In genomic region chr4:42464550-42465124, GRCh38 we compare ENCODE assay signal across 26 cellular contexts.
A peak's percentile ranks its signal among the peaks of the same experiment; 100 is the strongest.
DNase-seq lines count a peak whose midpoint lies in the region; ATAC-seq, FAIRE-seq and TF ChIP-seq lines count a peak whose summit lies in the region.
"Had no signal": no experiment of that assay in that cellular context is flagged by ENCODE, and none has a peak within 500 bp of the region (broad histone marks: within the 10 kb centered on the region; RNA-seq: fewer than 3 reads in every experiment).

No MANE protein-coding gene starts in this region.

- TF ChIP-seq CTCF in IMR-90 (conservative IDR thresholded peaks at IDR 0.05; ENCODE audit: low read depth, low read length): no peak
- no peak for TF ChIP-seq CTCF in astrocyte (IDR thresholded peaks at IDR 0.05; ENCODE audit: insufficient read depth, low read depth, low read length)
- TF ChIP-seq CTCF in Caco-2 (IDR thresholded peaks at IDR 0.05; ENCODE audit: insufficient read depth in 1 of 2, low read depth in 1 of 2, low read length in 1 of 2, severe bottlenecking in 1 of 2, unreplicated experiment in 1 of 2): no peak

- no peak overlapping the region for H3K56ac ChIP-seq in IMR-90 (ENCODE audit: extremely low read depth, insufficient read depth, low read length)

- H3K27ac Mint-ChIP-seq in astrocyte (ENCODE audit: unreplicated experiment) (no peak overlapping the region), Caco-2 (ENCODE audit: unreplicated experiment) (no peak overlapping the region)
- H3K27ac Mint-ChIP-seq: CD4-positive, CD25-positive, alpha-beta regulatory T cell; H9 had no signal

- H3K9me3 ChIP-seq in IMR-90 (ENCODE audit: control insufficient read depth, insufficient read depth, low read length): no peaks in the 10 kb centered on the region
- no peaks in the 10 kb centered on the region for H3K9me3 ChIP-seq in astrocyte (ENCODE audit: insufficient read depth, low read depth, low read length)
- H3K9me3 ChIP-seq in trophoblast cell (ENCODE audit: insufficient read depth, low read depth, low read length): no peaks in the 10 kb centered on the region
- H3K9me3 ChIP-seq in Caco-2: no peaks in the 10 kb centered on the region

- H3K4me2 ChIP-seq in IMR-90 (ENCODE audit: low read depth, low read length) (no peak overlapping the region), astrocyte (ENCODE audit: low read length) (no peak overlapping the region), trophoblast cell (ENCODE audit: low read length) (no peak overlapping the region)
- H3K4me2 ChIP-seq: BLaER1 had no signal

- H3K36me3 Mint-ChIP-seq in astrocyte (ENCODE audit: low read depth, unreplicated experiment) (no peaks in the 10 kb centered on the region), Caco-2 (ENCODE audit: insufficient read depth, unreplicated experiment) (peaks cover 18% of the 10 kb centered on the region)

- TF ChIP-seq RAD21 in IMR-90 (IDR thresholded peaks at IDR 0.05; ENCODE audit: low read length): no peak

- H2BK12ac ChIP-seq in trophoblast cell (ENCODE audit: low read length): no peak overlapping the region

- CTCF ChIA-PET in IMR-90 (lab: Yijun Ruan, JAX) (interaction anchor here (0.9 to 1.0 kb wide), 2 partner anchors 11 to 55 kb away, joined by 3 to 4 read pairs; no protein-coding TSS in a partner anchor), Caco-2 (lab: Charles Lee) (no interaction called here)

- WGBS in IMR-90 (ENCODE audit: extremely low coverage in 2 of 2, insufficient read length in 1 of 2), 2 experiments: 63% methylated on average over 3 of the region's 8 CpGs; no CpG with 5 or more reads in 1 of the 2 experiments
- WGBS in trophoblast cell (ENCODE audit: extremely low coverage, insufficient coverage, insufficient read length): no CpG with 5 or more reads among the region's 8 CpGs

- no peak overlapping the region for H2AK9ac ChIP-seq in IMR-90 (replicated peaks; ENCODE audit: low read depth, low read length, poor library complexity)

- no peak overlapping the region for H2BK120ac ChIP-seq in IMR-90 (ENCODE audit: low read depth, low read length)
- no peak overlapping the region for H2BK120ac ChIP-seq in trophoblast cell (ENCODE audit: insufficient read depth, low read length, poor library complexity)

- no peaks in the 10 kb centered on the region for H3K9me1 ChIP-seq in IMR-90 (ENCODE audit: insufficient read depth, low read length)

- H3K9ac ChIP-seq in IMR-90 (ENCODE audit: low read depth, low read length) (no peak overlapping the region), astrocyte (ENCODE audit: low read length) (no peak overlapping the region), trophoblast cell (ENCODE audit: low read length) (no peak overlapping the region)
- H3K9ac ChIP-seq: BLaER1 had no signal

- H3K23ac ChIP-seq in IMR-90 (ENCODE audit: low read depth, low read length) (no peak overlapping the region), trophoblast cell (ENCODE audit: low read length) (no peak overlapping the region)

- DNase-seq in IMR-90: peak; percentile 10
- peak; percentile 40 for DNase-seq in astrocyte (ENCODE audit: low read depth)
- DNase-seq in trophoblast cell: peak; percentile 46 to 49
- DNase-seq in activated CD8-positive, alpha-beta memory T cell treated with anti-CD3 and anti-CD28 coated beads, Interleukin-2, amount 50 U/mL, for 4 hours: no peak
- no peak for DNase-seq in Caco-2
- DNase-seq: CD4-positive, CD25-positive, alpha-beta regulatory T cell; DMS53; H9; KBM-7; NCI-H1048; NCI-H1417 treated with DMSO at 0.1 percent for 48 hours; NCI-H1694 treated with DMSO at 0.1 percent for 48 hours; NCI-H2081; NCI-H2171; NCI-H226; NCI-H510A; NCI-H69; SHP77 treated with DMSO at 0.1 percent for 48 hours had no signal

- H3K79me2 ChIP-seq in astrocyte (ENCODE audit: insufficient read depth, low read length) (no peaks in the 10 kb centered on the region), trophoblast cell (ENCODE audit: control insufficient read depth, insufficient read depth, low read length, poor library complexity) (no peaks in the 10 kb centered on the region)

- H3K4me1 Mint-ChIP-seq in astrocyte (ENCODE audit: low read depth, unreplicated experiment) (no peaks in the 10 kb centered on the region), Caco-2 (ENCODE audit: low read depth, unreplicated experiment) (no peaks in the 10 kb centered on the region)

- in situ Hi-C loops in IMR-90 (cut with MboI; ENCODE audit: low sequenced_read_pairs): no loop called here

- no peaks in the 10 kb centered on the region for H3K27me3 ChIP-seq in IMR-90 (ENCODE audit: control insufficient read depth, insufficient read depth, low read length)
- H3K27me3 ChIP-seq in astrocyte (ENCODE audit: insufficient read depth, low read length): no peaks in the 10 kb centered on the region
- H3K27me3 ChIP-seq in trophoblast cell (ENCODE audit: insufficient read depth, low read length): no peaks in the 10 kb centered on the region
- no peaks in the 10 kb centered on the region for H3K27me3 ChIP-seq in Caco-2 (replicated peaks; ENCODE audit: control insufficient read depth, insufficient read depth, low read length)
- H3K27me3 ChIP-seq: BLaER1 had no signal

- no peak overlapping the region for H2BK20ac ChIP-seq in IMR-90 (ENCODE audit: low read depth, low read length)

- H3K4me1 ChIP-seq in IMR-90 (ENCODE audit: control insufficient read depth, insufficient read depth, low read length) (no peaks in the 10 kb centered on the region), astrocyte (ENCODE audit: insufficient read depth, low read length) (no peaks in the 10 kb centered on the region), trophoblast cell (ENCODE audit: control insufficient read depth in 1 of 2, insufficient read depth in 2 of 2, low read length in 2 of 2) (no peaks in the 10 kb centered on the region), Caco-2 (peaks cover 4% of the 10 kb centered on the region; the same call in 1 of the 2 replicates)
- H3K4me1 ChIP-seq: BLaER1 had no signal

- FAIRE-seq in astrocyte (lab: Jason Lieb, UNC): no peak
- peak; percentile 13 for FAIRE-seq in islet of Langerhans (lab: Jason Lieb, UNC)
- FAIRE-seq: GM18507, HTR-8/SVneo had no signal

- no peaks in the 10 kb centered on the region for H3K36me3 ChIP-seq in IMR-90 (ENCODE audit: control insufficient read depth, insufficient read depth, low read length)
- no peaks in the 10 kb centered on the region for H3K36me3 ChIP-seq in astrocyte (ENCODE audit: insufficient read depth, low read length)
- H3K36me3 ChIP-seq in trophoblast cell (ENCODE audit: control insufficient read depth in 1 of 2, insufficient read depth in 2 of 2, low read length in 2 of 2): no peaks in the 10 kb centered on the region
- H3K36me3 ChIP-seq in Caco-2 (ENCODE audit: control insufficient read depth, insufficient read depth, low read length): no peaks in the 10 kb centered on the region; the same call in 1 of the 2 replicates

- H3K4ac ChIP-seq in IMR-90 (ENCODE audit: low read depth, low read length) (no peak overlapping the region), trophoblast cell (ENCODE audit: low read depth, low read length) (no peak overlapping the region)

- no peak overlapping the region for H4K5ac ChIP-seq in IMR-90 (ENCODE audit: low read depth, low read length)

- H3K9me3 Mint-ChIP-seq in astrocyte (ENCODE audit: unreplicated experiment): peaks cover 2% of the 10 kb centered on the region
- H3K9me3 Mint-ChIP-seq in Caco-2 (ENCODE audit: unreplicated experiment): no peaks in the 10 kb centered on the region

- H3K4me3 ChIP-seq in IMR-90 (ENCODE audit: insufficient read depth, low read depth, low read length) (no peak overlapping the region), astrocyte (ENCODE audit: insufficient read depth, low read depth, low read length) (no peak overlapping the region), trophoblast cell (ENCODE audit: low read depth, low read length) (no peak overlapping the region), Caco-2 (ENCODE audit: low read depth, low read length) (no peak overlapping the region)
- H3K4me3 ChIP-seq: BLaER1, SK-N-MC had no signal

- H3K4me3 Mint-ChIP-seq in astrocyte (ENCODE audit: unreplicated experiment): no peak overlapping the region
- H3K4me3 Mint-ChIP-seq in Caco-2 (ENCODE audit: unreplicated experiment): no peak overlapping the region
- H3K4me3 Mint-ChIP-seq: CD4-positive, CD25-positive, alpha-beta regulatory T cell; H9 had no signal

- BruUV-seq in IMR-90 (replicated peaks; lab: Mats Ljungman, UMichigan): no TSS peak
- BruUV-seq in Caco-2 (replicated peaks; lab: Mats Ljungman, UMichigan): no TSS peak

- H4K8ac ChIP-seq in IMR-90 (ENCODE audit: low read depth in 2 of 2, low read length in 2 of 2): no peak overlapping the region
- H4K8ac ChIP-seq in trophoblast cell (ENCODE audit: low read depth, low read length): no peak overlapping the region

- H3K79me1 ChIP-seq in IMR-90 (ENCODE audit: low read depth in 1 of 2, low read length in 2 of 2): no peaks in the 10 kb centered on the region
- H3K79me1 ChIP-seq in trophoblast cell (ENCODE audit: low read length): no peaks in the 10 kb centered on the region

- no peak overlapping the region for H4K91ac ChIP-seq in IMR-90 (ENCODE audit: insufficient read depth, low read depth, low read length)
- H4K91ac ChIP-seq in trophoblast cell (ENCODE audit: low read depth, low read length): no peak overlapping the region

- H3K27me3 Mint-ChIP-seq in astrocyte (ENCODE audit: low read depth, unreplicated experiment) (no peaks in the 10 kb centered on the region), Caco-2 (ENCODE audit: insufficient read depth, unreplicated experiment) (no peaks in the 10 kb centered on the region)
- H3K27me3 Mint-ChIP-seq: CD4-positive, CD25-positive, alpha-beta regulatory T cell had no signal

- H2AFZ ChIP-seq in IMR-90 (replicated peaks; ENCODE audit: low read length, poor library complexity): no peak overlapping the region
- no peak overlapping the region for H2AFZ ChIP-seq in astrocyte (ENCODE audit: low read depth, low read length)
- no peak overlapping the region for H2AFZ ChIP-seq in trophoblast cell (ENCODE audit: insufficient read depth, low read length, poor library complexity)

- POLR2A ChIA-PET in IMR-90 (lab: Charles Lee; ENCODE audit: unreplicated experiment): no interaction called here
- POLR2A ChIA-PET in Caco-2 (lab: Charles Lee): no interaction called here

- no peak for TF ChIP-seq POLR2A in IMR-90 (IDR thresholded peaks at IDR 0.05; ENCODE audit: low read depth, low read length)

- no peak overlapping the region for H2BK5ac ChIP-seq in IMR-90 (ENCODE audit: low read depth, low read length, poor library complexity, severe bottlenecking)
- H2BK5ac ChIP-seq in trophoblast cell (ENCODE audit: low read depth, low read length, poor library complexity): no peak overlapping the region

- H3K18ac ChIP-seq in IMR-90 (ENCODE audit: low read depth, low read length) (no peak overlapping the region), trophoblast cell (ENCODE audit: low read length) (no peak overlapping the region)

- H4K12ac ChIP-seq in trophoblast cell (ENCODE audit: low read depth, low read length): no peak overlapping the region

- no peak overlapping the region for H3K27ac ChIP-seq in IMR-90 (ENCODE audit: insufficient read depth, low read length)
- H3K27ac ChIP-seq in astrocyte (ENCODE audit: low read depth, low read length): no peak overlapping the region
- no peak overlapping the region for H3K27ac ChIP-seq in trophoblast cell (ENCODE audit: low read depth, low read length)
- H3K27ac ChIP-seq: BLaER1, RWPE1, SK-N-MC had no signal

- no peak overlapping the region for H2AK5ac ChIP-seq in IMR-90 (ENCODE audit: low read depth, low read length)
- no peak overlapping the region for H2AK5ac ChIP-seq in trophoblast cell (ENCODE audit: low read length)

- dilution Hi-C loops in IMR-90 (cut with HindIII; ENCODE audit: low sequenced_read_pairs, unreplicated experiment): no loop called here

- intact Hi-C loops in IMR-90 (cut with micrococcal nuclease): no loop called here
- intact Hi-C loops in Caco-2 (cut with micrococcal nuclease; ENCODE audit: unreplicated experiment): loop anchor here (5.0 kb wide), 1 partner anchor 62 kb away; no protein-coding TSS in a partner anchor

- H3K14ac ChIP-seq in IMR-90 (replicated peaks; ENCODE audit: low read depth, low read length) (no peak overlapping the region), trophoblast cell (ENCODE audit: low read length) (no peak overlapping the region)

- H4K20me1 ChIP-seq in IMR-90 (ENCODE audit: insufficient read depth, low read length) (no peaks in the 10 kb centered on the region), astrocyte (ENCODE audit: insufficient read depth, low read length) (no peaks in the 10 kb centered on the region)
- H4K20me1 ChIP-seq: BLaER1 had no signal

- ATAC-seq in IMR-90 (ENCODE audit: low read depth) (peak; percentile 61; the same call in 1 of the 2 replicates), HG03139 (IDR thresholded peaks at IDR 0.05; ENCODE audit: unreplicated experiment) (no peak)
- ATAC-seq: Panc1 had no signal

- no peak overlapping the region for H2BK15ac ChIP-seq in IMR-90 (ENCODE audit: low read depth, low read length)

Comparison
In these comparisons a context has a peak if more than half of its experiments do, and no peak if none do; other contexts are left out.
1. DNase-seq: peak in IMR-90 (single experiment), astrocyte (single experiment) and trophoblast cell (2 of 2); none in activated CD8-positive, alpha-beta memory T cell treated with anti-CD3 and anti-CD28 coated beads, Interleukin-2, amount 50 U/mL, for 4 hours (single experiment) and Caco-2 (0 of 2).